ENCODE assay signal across 19 cellular contexts in genomic region chr13:64925284-64925683, GRCh38.
DNase-seq lines count a peak whose midpoint lies in the region; ATAC-seq and TF ChIP-seq lines count a peak whose summit lies in the region.
"Had no signal": no experiment of that assay in that cellular context is flagged by ENCODE, and none has a peak within 500 bp of the region (broad histone marks: within the 10 kb centered on the region; RNA-seq: fewer than 3 reads in every experiment).

No MANE protein-coding gene starts in this region.

- H2AFZ ChIP-seq in mammary epithelial cell (ENCODE audit: low read depth, low read length) = no peak overlapping the region

- no peak overlapping the region for H3K27ac Mint-ChIP-seq in MCF 10A (ENCODE audit: low read depth, unreplicated experiment)
- H3K27ac Mint-ChIP-seq: activated CD4-positive, alpha-beta T cell treated with anti-CD3 and anti-CD28 coated beads, Interleukin-2, amount 10 ng/mL, durations not matched to agents 7 days and 5 days; naive B cell had no signal

- POLR2A ChIA-PET in MCF 10A (lab: Yijun Ruan, JAX) = no interaction called here

- intact Hi-C loops in MCF 10A (cut with micrococcal nuclease) = no loop called here
- intact Hi-C loops in mammary epithelial cell (cut with micrococcal nuclease) = no loop called here

- DNase-seq in MCF 10A (ENCODE audit: unreplicated experiment) (peak; percentile 21), mammary epithelial cell (no peak), amniotic epithelial cell (ENCODE audit: low read depth) (peak; percentile 38), iPS-NIHi7 (ENCODE audit: extremely low spot score) (peak; percentile 18), upper lobe of left lung (peak in 1 of 2 donors; percentile 36), amygdala (lab: John Stamatoyannopoulos, UW) (no peak)
- DNase-seq: activated CD4-positive, alpha-beta T cell treated with anti-CD3 and anti-CD28 coated beads, Interleukin-2, amount 10 ng/mL, durations not matched to agents 7 days and 5 days; activated T-cell treated with anti-CD3 and anti-CD28 coated beads, Interleukin-2, amount 50 U/mL, for 1 hour; colonic mucosa; esophagus squamous epithelium; GDM1; hippocampal formation; naive B cell; NCI-H2171; NK-92 treated with Interleukin-12 subunit alpha and Interleukin-12 subunit beta, amount 100 ng/mL, for 24 hours; SIG-M5 had no signal

- H3K9me3 ChIP-seq in mammary epithelial cell (replicated peaks; ENCODE audit: insufficient read depth, low read length) (no peaks in the 10 kb centered on the region), upper lobe of left lung (peaks cover 0 to 5% (median 0%) of the 10 kb centered on the region in 4 donors)
- H3K9me3 ChIP-seq: colonic mucosa had no signal

- ATAC-seq in upper lobe of left lung (ENCODE audit: low FRiP score in 2 of 2) = peak; percentile 17 to 40
- no peak for ATAC-seq in HG03196 (IDR thresholded peaks at IDR 0.05; ENCODE audit: unreplicated experiment)
- no peak for ATAC-seq in GM18519 (IDR thresholded peaks at IDR 0.05; ENCODE audit: low FRiP score, unreplicated experiment)
- ATAC-seq: left ventricle myocardium superior had no signal

- H3K4me3 ChIP-seq in mammary epithelial cell (replicated peaks in 1 of 3; ENCODE audit: insufficient read depth in 1 of 3, low read depth in 2 of 3, low read length in 3 of 3) (no peak overlapping the region), upper lobe of left lung (no peak overlapping the region)
- H3K4me3 ChIP-seq: colonic mucosa, esophagus squamous epithelium had no signal

- H3K9ac ChIP-seq in mammary epithelial cell (ENCODE audit: insufficient read depth, low read length) = no peak overlapping the region

- H3K27ac ChIP-seq in mammary epithelial cell (ENCODE audit: insufficient read depth, low read depth, low read length) (no peak overlapping the region), upper lobe of left lung (no peak overlapping the region)
- H3K27ac ChIP-seq: colonic mucosa, esophagus squamous epithelium had no signal

- no peak for TF ChIP-seq CTCF in MCF 10A (IDR thresholded peaks at IDR 0.05; ENCODE audit: unreplicated experiment)
- no peak for TF ChIP-seq CTCF in mammary epithelial cell (conservative IDR thresholded peaks at IDR 0.05 in 1 of 2, IDR thresholded peaks at IDR 0.05 in 1 of 2; ENCODE audit: extremely low read depth in 1 of 2, insufficient read depth in 1 of 2, low read depth in 1 of 2, low read length in 2 of 2)
- TF ChIP-seq CTCF in upper lobe of left lung (IDR thresholded peaks at IDR 0.05) = no peak

- dilution Hi-C loops in mammary epithelial cell (cut with HindIII; ENCODE audit: low sequenced_read_pairs) = no loop called here

- no peaks in the 10 kb centered on the region for H3K27me3 Mint-ChIP-seq in MCF 10A (ENCODE audit: insufficient read depth, unreplicated experiment)
- H3K27me3 Mint-ChIP-seq: activated CD4-positive, alpha-beta T cell treated with anti-CD3 and anti-CD28 coated beads, Interleukin-2, amount 10 ng/mL, durations not matched to agents 7 days and 5 days; naive B cell had no signal

- H3K9me3 Mint-ChIP-seq in MCF 10A (ENCODE audit: unreplicated experiment) = no peaks in the 10 kb centered on the region

- BruUV-seq in MCF 10A (replicated peaks; lab: Mats Ljungman, UMichigan) (no TSS peak), mammary epithelial cell (replicated peaks; lab: Mats Ljungman, UMichigan) (no TSS peak)

- H3K36me3 Mint-ChIP-seq in MCF 10A (ENCODE audit: insufficient read depth, unreplicated experiment) = no peaks in the 10 kb centered on the region
- H3K36me3 Mint-ChIP-seq: naive B cell had no signal

- H3K4me3 Mint-ChIP-seq in MCF 10A (ENCODE audit: unreplicated experiment) = no peak overlapping the region
- H3K4me3 Mint-ChIP-seq: activated CD4-positive, alpha-beta T cell treated with anti-CD3 and anti-CD28 coated beads, Interleukin-2, amount 10 ng/mL, durations not matched to agents 7 days and 5 days had no signal

- peaks cover 9% of the 10 kb centered on the region for H3K4me1 Mint-ChIP-seq in MCF 10A (ENCODE audit: insufficient read depth, unreplicated experiment)
- H3K4me1 Mint-ChIP-seq: activated CD4-positive, alpha-beta T cell treated with anti-CD3 and anti-CD28 coated beads, Interleukin-2, amount 10 ng/mL, durations not matched to agents 7 days and 5 days; naive B cell had no signal

- no peaks in the 10 kb centered on the region for H3K79me2 ChIP-seq in mammary epithelial cell (ENCODE audit: insufficient read depth, low read length)

- no peak for TF ChIP-seq POLR2A in upper lobe of left lung (IDR thresholded peaks at IDR 0.05)

- H3K36me3 ChIP-seq in mammary epithelial cell (ENCODE audit: insufficient read depth, low read length) (no peaks in the 10 kb centered on the region), upper lobe of left lung (no peaks in the 10 kb centered on the region)
- H3K36me3 ChIP-seq: colonic mucosa, esophagus squamous epithelium had no signal

- TF ChIP-seq EP300 in upper lobe of left lung (IDR thresholded peaks at IDR 0.05) = no peak

- in situ Hi-C loops in mammary epithelial cell (cut with MboI; ENCODE audit: low sequenced_read_pairs in 2 of 2) = no loop called here

- CTCF ChIA-PET in MCF 10A (lab: Yijun Ruan, JAX) = no interaction called here
- CTCF ChIA-PET in mammary epithelial cell (lab: Charles Lee; ENCODE audit: low non-redundant PET) = no interaction called here

- H3K27me3 ChIP-seq in mammary epithelial cell (ENCODE audit: insufficient read depth, low read length) (no peaks in the 10 kb centered on the region), upper lobe of left lung (no peaks in the 10 kb centered on the region)
- H3K27me3 ChIP-seq: colonic mucosa, esophagus squamous epithelium had no signal

- 60% methylated on average over 5 of the region's 7 CpGs for WGBS in mammary epithelial cell (ENCODE audit: low coverage, missing lambda C conversion rate)
- 94 to 100% methylated on average over 2 to 7 of the region's 7 CpGs for WGBS in upper lobe of left lung, 2 donors

- no peaks in the 10 kb centered on the region for H4K20me1 ChIP-seq in mammary epithelial cell (ENCODE audit: insufficient read depth, low read length)

- H3K4me1 ChIP-seq in mammary epithelial cell (ENCODE audit: insufficient read depth, low read length) (peaks cover 12% of the 10 kb centered on the region), upper lobe of left lung (no peaks in the 10 kb centered on the region)
- H3K4me1 ChIP-seq: colonic mucosa, esophagus squamous epithelium had no signal

- H3K4me2 ChIP-seq in mammary epithelial cell (ENCODE audit: insufficient read depth, low read depth, low read length) = no peak overlapping the region

Comparison
In these comparisons a context has a peak if more than half of its experiments do, and no peak if none do; other contexts are left out.
1. DNase-seq: peak in MCF 10A (single experiment), amniotic epithelial cell (single experiment) and iPS-NIHi7 (single experiment); none in mammary epithelial cell (single experiment) and amygdala (0 of 56).
2. ATAC-seq: peak in upper lobe of left lung (2 of 2); none in HG03196 (single experiment) and GM18519 (single experiment).